8 cellular contexts compared by ENCODE assay signal in the genomic region with DNA sequence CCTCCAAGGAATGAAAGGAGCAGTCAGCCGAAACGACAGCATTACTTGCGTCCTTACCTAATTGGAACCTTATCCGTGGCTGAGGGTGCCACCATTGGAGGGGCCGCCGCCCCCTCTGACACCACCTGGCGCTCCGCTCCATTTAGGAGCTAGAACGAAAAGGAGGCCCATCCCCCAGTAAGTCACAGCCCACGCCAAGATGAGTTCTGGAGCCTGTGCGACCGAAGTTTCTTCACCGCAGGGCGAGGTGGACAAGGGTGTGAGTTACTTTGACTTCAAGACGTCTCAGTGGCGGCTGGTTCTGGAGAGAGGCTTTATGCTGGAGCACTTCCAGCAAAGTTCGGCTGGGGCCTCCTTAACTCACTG. TPM values are rescaled to one million over a fixed set of nuclear protein-coding genes. Genes with fewer than 3 reads are reported as not detected.
A peak's percentile ranks its signal among the peaks of the same experiment; 100 is the strongest.
DNase-seq lines count a peak whose midpoint lies in the region; ATAC-seq and TF ChIP-seq lines count a peak whose summit lies in the region.

No MANE protein-coding gene starts in this region.

- peak overlapping the region; percentile 94 for H3K27ac ChIP-seq in AG04450 (ENCODE audit: low read depth, low read length)
- peak overlapping the region; percentile 75 for H3K27ac ChIP-seq in iPS-18a (ENCODE audit: low read length)
- H3K27ac ChIP-seq in skin epidermis, result peak overlapping the region; percentile 41 to 100 (median 99)

- DNase-seq in AG04450 (ENCODE audit: low read depth, low spot score), result no peak
- peak; percentile 8 for DNase-seq in SW480 (ENCODE audit: low spot score)
- no peak for DNase-seq in astrocyte of the spinal cord (ENCODE audit: low read depth, low spot score)
- DNase-seq in DMS153 treated with DMSO at 0.1 percent for 48 hours (lab: John Stamatoyannopoulos, UW; ENCODE audit: unreplicated experiment), result no peak

- peaks cover 12% of the 10 kb centered on the region for H3K4me1 ChIP-seq in iPS-18a (ENCODE audit: control insufficient read depth, low read depth, low read length)

- no peaks in the 10 kb centered on the region for H3K36me3 ChIP-seq in iPS-18a (ENCODE audit: control insufficient read depth, low read depth, low read length)

- H3K9me3 ChIP-seq in AG04450 (ENCODE audit: control insufficient read depth, insufficient read depth, low read length), result no peaks in the 10 kb centered on the region
- H3K9me3 ChIP-seq in iPS-18a (ENCODE audit: control insufficient read depth, low read depth, low read length), result no peaks in the 10 kb centered on the region

- TF ChIP-seq CTCF in AG04450 (IDR thresholded peaks at IDR 0.05; ENCODE audit: low read depth, low read length) (no peak), astrocyte of the spinal cord (IDR thresholded peaks at IDR 0.05; ENCODE audit: low read depth, low read length) (no peak)

- peak; percentile 2 for ATAC-seq in GM18873 (IDR thresholded peaks at IDR 0.05; ENCODE audit: low FRiP score, unreplicated experiment)
- peak; percentile 9 for ATAC-seq in HG03097 (IDR thresholded peaks at IDR 0.05; ENCODE audit: low FRiP score, unreplicated experiment)

- in situ Hi-C loops in astrocyte of the spinal cord (cut with HindIII; ENCODE audit: low sequenced_read_pairs), result no loop called here

- H3K4me3 ChIP-seq in AG04450 (ENCODE audit: low read depth, low read length) (peak overlapping the region; percentile 97), astrocyte of the spinal cord (ENCODE audit: low read depth, low read length) (peak overlapping the region; percentile 95), iPS-18a (ENCODE audit: low read length) (peak overlapping the region; percentile 91), skin epidermis (peak overlapping the region; percentile 58 to 97 (median 86))

- POLR2A ChIA-PET in AG04450 (lab: Yijun Ruan, JAX), result interaction anchor here (0.9 to 2.6 kb wide), 8 partner anchors 21 to 259 kb away, joined by 3 to 20 read pairs (median 6); a partner anchor contains a TSS

- no peaks in the 10 kb centered on the region for H3K27me3 ChIP-seq in AG04450 (ENCODE audit: control insufficient read depth, insufficient read depth, low read length)
- no peaks in the 10 kb centered on the region for H3K27me3 ChIP-seq in iPS-18a (ENCODE audit: control insufficient read depth, insufficient read depth, low read length)

- peak overlapping the region; percentile 71 for H3K9ac ChIP-seq in iPS-18a (ENCODE audit: low read length)

- CTCF ChIA-PET in AG04450 (lab: Charles Lee), result interaction anchor here (0.6 to 3.3 kb wide), 4 partner anchors 187 to 621 kb away, joined by 6 to 12 read pairs (median 7); no protein-coding TSS in a partner anchor

RNA-seq across cellular contexts. Expression of a gene that starts 0.7 kb away (rescaled TPM):
- polyA plus RNA-seq in AG04450 (2011; rRNA removed), result 31.4 and 39.2 TPM in 2 replicates
- 43.2 and 46.4 TPM in 2 replicates for polyA minus RNA-seq in AG04450 (2011; rRNA and poly(A)+ RNA removed)
